Comparison of ENCODE assay signal across 15 cellular contexts in genomic region chr12:66003951-66004350, GRCh38.
"Had no signal": no experiment of that assay in that cellular context is flagged by ENCODE, and none has a peak within 500 bp of the region (broad histone marks: within the 10 kb centered on the region; RNA-seq: fewer than 3 reads in every experiment).

No MANE protein-coding gene starts in this region.

- H3K4me3 ChIP-seq: esophagus squamous epithelium, right atrium auricular region, thyroid gland had no signal

- H3K9me3 ChIP-seq: esophagus squamous epithelium, right atrium auricular region, thyroid gland had no signal

- H3K4me1 ChIP-seq: esophagus squamous epithelium, thyroid gland had no signal

- H3K27ac ChIP-seq: esophagus squamous epithelium, right atrium auricular region, thyroid gland had no signal

- FAIRE-seq: colon had no signal

- DNase-seq: activated CD4-positive, alpha-beta T cell treated with anti-CD3 and anti-CD28 coated beads for 4 hours; activated CD8-positive, alpha-beta memory T cell treated with anti-CD3 and anti-CD28 coated beads, Interleukin-2, amount 50 U/mL, for 48 hours; activated CD8-positive, alpha-beta T cell treated with anti-CD3 and anti-CD28 coated beads, Interleukin-2, amount 10 ng/mL, durations not matched to agents 7 days and 5 days; activated naive CD4-positive, alpha-beta T cell treated with anti-CD3 and anti-CD28 coated beads for 36 hours; esophagus squamous epithelium; foreskin fibroblast; head of caudate nucleus; left colon; mammary epithelial cell; natural killer cell; nucleus accumbens; small intestine; thyroid gland had no signal

- ATAC-seq: activated CD8-positive, alpha-beta T cell treated with anti-CD3 and anti-CD28 coated beads, Interleukin-2, amount 10 ng/mL, durations not matched to agents 7 days and 5 days; left colon; natural killer cell had no signal

- H3K27me3 ChIP-seq: esophagus squamous epithelium, right atrium auricular region, thyroid gland had no signal

- H3K36me3 ChIP-seq: esophagus squamous epithelium, right atrium auricular region, thyroid gland had no signal
